In the genomic region with DNA sequence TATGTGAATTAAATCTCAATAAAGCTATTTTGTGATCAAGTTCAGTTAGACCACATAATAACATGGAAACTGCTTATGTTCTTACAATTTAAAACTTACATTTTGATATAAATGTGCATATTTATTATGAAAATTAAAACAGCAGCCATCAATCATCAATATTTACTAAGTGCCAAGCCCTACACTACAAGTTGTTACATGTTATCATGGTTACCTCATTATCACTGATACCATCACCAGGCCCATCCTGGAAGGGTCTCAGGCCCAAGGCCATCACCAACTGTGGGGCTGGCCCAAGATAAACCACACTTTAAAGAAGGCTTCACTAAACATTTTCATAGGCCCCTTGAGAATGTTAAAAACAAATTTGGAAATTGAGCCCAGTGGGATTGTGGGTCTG, we compare ENCODE assay signal across 31 cellular contexts. TPM values are rescaled to one million over a fixed set of nuclear protein-coding genes. Genes with fewer than 3 reads are reported as not detected.
DNase-seq lines count a peak whose midpoint lies in the region; ATAC-seq and TF ChIP-seq lines count a peak whose summit lies in the region.
"Had no signal": no experiment of that assay in that cellular context is flagged by ENCODE, and none has a peak within 500 bp of the region (broad histone marks: within the 10 kb centered on the region; RNA-seq: fewer than 3 reads in every experiment).

No MANE protein-coding gene starts in this region.

- CTCF ChIA-PET in OCI-LY7 (lab: Charles Lee; ENCODE audit: unreplicated experiment): interaction anchor here (1.2 kb wide), 1 partner anchor 38 kb away, joined by 3 read pairs; no protein-coding TSS in a partner anchor

- peak overlapping the region; percentile 69 for H3K27ac ChIP-seq in DOHH2 (ENCODE audit: low read depth, low read length)
- H3K27ac ChIP-seq in OCI-LY7 (ENCODE audit: low read depth, low read length, poor library complexity, severe bottlenecking): no peak overlapping the region
- H3K27ac ChIP-seq in upper lobe of left lung: peak overlapping the region in 2 of 4 donors; percentile 19 to 53
- no peak overlapping the region for H3K27ac ChIP-seq in brain microvascular endothelial cell
- H3K27ac ChIP-seq: breast epithelium, gastroesophageal sphincter, parathyroid adenoma, WERI-Rb-1 had no signal

- TF ChIP-seq CTCF in DOHH2 (IDR thresholded peaks at IDR 0.05; ENCODE audit: low read depth, low read length, poor library complexity, severe bottlenecking): no peak
- TF ChIP-seq CTCF in OCI-LY7 (conservative IDR thresholded peaks at IDR 0.05; ENCODE audit: low read length): no peak
- TF ChIP-seq CTCF in endothelial cell (IDR thresholded peaks at IDR 0.05; ENCODE audit: unreplicated experiment): no peak
- TF ChIP-seq CTCF in upper lobe of left lung (IDR thresholded peaks at IDR 0.05): no peak
- TF ChIP-seq CTCF in brain microvascular endothelial cell (IDR thresholded peaks at IDR 0.05; ENCODE audit: low read depth, low read length, missing control alignments): no peak

- H3K9me2 ChIP-seq in DOHH2 (replicated peaks; ENCODE audit: control insufficient read depth, low read length) (no peaks in the 10 kb centered on the region), OCI-LY7 (ENCODE audit: insufficient read depth, low read length) (no peaks in the 10 kb centered on the region)

- no peak for ATAC-seq in stimulated activated memory B cell treated with anti-CD40 and anti-IgM and Interleukin-4, amounts not matched to agents 10 μg/mL and 1 μg/mL and 100 μg/mL, for 72 hours
- no peak for ATAC-seq in upper lobe of left lung (ENCODE audit: low FRiP score in 2 of 2)
- ATAC-seq: gastroesophageal sphincter, left cardiac atrium, Panc1 had no signal

- no peaks in the 10 kb centered on the region for H3K9me3 Mint-ChIP-seq in endothelial cell (ENCODE audit: unreplicated experiment)
- peaks cover 4% of the 10 kb centered on the region for H3K9me3 Mint-ChIP-seq in stimulated activated memory B cell treated with anti-CD40 and anti-IgM and Interleukin-4, amounts not matched to agents 10 μg/mL and 1 μg/mL and 100 μg/mL, for 72 hours
- H3K9me3 Mint-ChIP-seq: activated T-helper 2 cell treated with anti-CD3 and anti-CD28 coated beads, Interferon-gamma antibody, Interleukin-2, Interleukin-4, amounts not matched to agents 10 μg/mL and 5 μg/mL and 100 μg/mL, durations not matched to agents 14 hours and 24 hours and 36 hours; neural crest cell had no signal

- no peaks in the 10 kb centered on the region for H3K27me3 ChIP-seq in DOHH2 (ENCODE audit: control insufficient read depth, low read length)
- H3K27me3 ChIP-seq in upper lobe of left lung: no peaks in the 10 kb centered on the region
- no peaks in the 10 kb centered on the region for H3K27me3 ChIP-seq in brain microvascular endothelial cell (replicated peaks)
- H3K27me3 ChIP-seq: breast epithelium, gastroesophageal sphincter, tibial nerve had no signal

- no peak for TF ChIP-seq POLR2A in upper lobe of left lung (IDR thresholded peaks at IDR 0.05)

- H3K36me3 Mint-ChIP-seq in endothelial cell (ENCODE audit: low read depth, unreplicated experiment): no peaks in the 10 kb centered on the region
- H3K36me3 Mint-ChIP-seq in stimulated activated memory B cell treated with anti-CD40 and anti-IgM and Interleukin-4, amounts not matched to agents 10 μg/mL and 1 μg/mL and 100 μg/mL, for 72 hours: peaks cover 21% of the 10 kb centered on the region

- H3K27ac Mint-ChIP-seq in endothelial cell (ENCODE audit: unreplicated experiment): peak overlapping the region; percentile 91
- H3K27ac Mint-ChIP-seq in stimulated activated memory B cell treated with anti-CD40 and anti-IgM and Interleukin-4, amounts not matched to agents 10 μg/mL and 1 μg/mL and 100 μg/mL, for 72 hours: no peak overlapping the region
- H3K27ac Mint-ChIP-seq: activated T-helper 2 cell treated with anti-CD3 and anti-CD28 coated beads, Interferon-gamma antibody, Interleukin-2, Interleukin-4, amounts not matched to agents 10 μg/mL and 5 μg/mL and 100 μg/mL, durations not matched to agents 14 hours and 24 hours and 36 hours had no signal

- TF ChIP-seq EP300 in upper lobe of left lung (IDR thresholded peaks at IDR 0.05): no peak

- BruUV-seq in OCI-LY7 (replicated peaks; lab: Mats Ljungman, UMichigan): no TSS peak

- DNase-seq in OCI-LY7 (ENCODE audit: low spot score) (no peak), endothelial cell (ENCODE audit: low spot score) (no peak), upper lobe of left lung (no peak), brain microvascular endothelial cell (no peak), HPDE6-E6E7 (ENCODE audit: extremely low spot score) (no peak), DMS53 (lab: John Stamatoyannopoulos, UW) (no peak)
- DNase-seq: activated CD4-positive, alpha-beta T cell treated with anti-CD3 and anti-CD28 coated beads for 48 hours; activated naive CD4-positive, alpha-beta T cell treated with anti-CD3 and anti-CD28 coated beads, Interleukin-2, amount 50 U/mL, for 16 hours; amygdala; C1 segment of cervical spinal cord; DMS79 treated with DMSO at 0.1 percent for 48 hours; GF-D8; left cardiac atrium; NCI-H1436; NCI-H2081; NCI-H526 treated with DMSO at 0.1 percent for 48 hours; NK-92 treated with Interleukin-12 subunit alpha and Interleukin-12 subunit beta, amount 100 ng/mL, for 24 hours; Right ventricle myocardium superior; stimulated activated CD4-positive, alpha-beta T cell treated with anti-CD3 and anti-CD28 coated beads, Interleukin-1b, Interleukin-23, amount 100 ng/mL, for 48 hours; T1000; WERI-Rb-1 had no signal

- H3K4me1 ChIP-seq in DOHH2 (ENCODE audit: control insufficient read depth, low read length) (peaks cover 93% of the 10 kb centered on the region), OCI-LY7 (ENCODE audit: insufficient read depth, low read length, poor library complexity, severe bottlenecking) (peaks cover 40% of the 10 kb centered on the region), upper lobe of left lung (peaks cover 30 to 62% (median 37%) of the 10 kb centered on the region in 4 donors)
- H3K4me1 ChIP-seq: breast epithelium had no signal

- intact Hi-C loops in OCI-LY7 (cut with micrococcal nuclease; ENCODE audit: unreplicated experiment): no loop called here

- H4K20me1 ChIP-seq in DOHH2 (ENCODE audit: control insufficient read depth, insufficient read depth, low read depth, low read length): peaks cover 20% of the 10 kb centered on the region
- H4K20me1 ChIP-seq in OCI-LY7 (ENCODE audit: insufficient read depth, low read length): peaks cover 30% of the 10 kb centered on the region

- H3K9me3 ChIP-seq in DOHH2 (ENCODE audit: control insufficient read depth, insufficient read depth, low read length) (no peaks in the 10 kb centered on the region), OCI-LY7 (ENCODE audit: low read length) (no peaks in the 10 kb centered on the region; the same call in 1 of the 2 replicates), upper lobe of left lung (no peaks in the 10 kb centered on the region)
- H3K9me3 ChIP-seq: breast epithelium, gastroesophageal sphincter, tibial nerve had no signal

- H3K4me3 Mint-ChIP-seq in endothelial cell (ENCODE audit: unreplicated experiment): no peak overlapping the region
- H3K4me3 Mint-ChIP-seq in stimulated activated memory B cell treated with anti-CD40 and anti-IgM and Interleukin-4, amounts not matched to agents 10 μg/mL and 1 μg/mL and 100 μg/mL, for 72 hours: peak overlapping the region; percentile 34
- H3K4me3 Mint-ChIP-seq: neural crest cell had no signal

- POLR2A ChIA-PET in OCI-LY7 (lab: Charles Lee): interaction anchor here (1.1 kb wide), 1 partner anchor 15 kb away, joined by 4 read pairs; no protein-coding TSS in a partner anchor

- H3K36me3 ChIP-seq in DOHH2 (ENCODE audit: control insufficient read depth, low read length) (peaks cover 8% of the 10 kb centered on the region), OCI-LY7 (ENCODE audit: insufficient read depth, low read length) (peaks cover 5% of the 10 kb centered on the region; the same call in 1 of the 2 replicates), upper lobe of left lung (no peaks in the 10 kb centered on the region), brain microvascular endothelial cell (replicated peaks) (no peaks in the 10 kb centered on the region)
- H3K36me3 ChIP-seq: breast epithelium, gastroesophageal sphincter, tibial nerve, WERI-Rb-1 had no signal

- peaks cover 100% of the 10 kb centered on the region for H3K79me2 ChIP-seq in DOHH2 (ENCODE audit: control insufficient read depth, low read length)
- H3K79me2 ChIP-seq in OCI-LY7 (ENCODE audit: insufficient read depth, low read depth, low read length): peaks cover 94% of the 10 kb centered on the region

- peaks cover 4% of the 10 kb centered on the region for H3K27me3 Mint-ChIP-seq in endothelial cell (ENCODE audit: unreplicated experiment)
- H3K27me3 Mint-ChIP-seq in stimulated activated memory B cell treated with anti-CD40 and anti-IgM and Interleukin-4, amounts not matched to agents 10 μg/mL and 1 μg/mL and 100 μg/mL, for 72 hours: no peaks in the 10 kb centered on the region

- H2AFZ ChIP-seq in OCI-LY7 (ENCODE audit: low read length): no peak overlapping the region
- H2AFZ ChIP-seq: parathyroid adenoma had no signal

- in situ Hi-C loops in brain microvascular endothelial cell (cut with HindIII; ENCODE audit: low pct_ligation_motif_present, low sequenced_read_pairs): no loop called here

- H3K4me2 ChIP-seq in DOHH2 (ENCODE audit: low read length) (peak overlapping the region; percentile 74), OCI-LY7 (ENCODE audit: low read length) (peak overlapping the region; percentile 58; the same call in 1 of the 2 replicates)
- H3K4me2 ChIP-seq: smooth muscle cell had no signal

- H3K4me3 ChIP-seq in DOHH2 (ENCODE audit: low read length) (peak overlapping the region; percentile 40), OCI-LY7 (ENCODE audit: low read depth, low read length, poor library complexity, severe bottlenecking) (no peak overlapping the region), upper lobe of left lung (no peak overlapping the region), brain microvascular endothelial cell (ENCODE audit: low read depth, low read length) (no peak overlapping the region)
- H3K4me3 ChIP-seq: breast epithelium, gastroesophageal sphincter, smooth muscle cell, tibial nerve had no signal

- H3F3A ChIP-seq in DOHH2 (ENCODE audit: control insufficient read depth, insufficient read depth): peaks cover 8% of the 10 kb centered on the region; the same call in 1 of the 2 replicates

- H3K4me1 Mint-ChIP-seq in endothelial cell (ENCODE audit: unreplicated experiment): peaks cover 27% of the 10 kb centered on the region
- H3K4me1 Mint-ChIP-seq in stimulated activated memory B cell treated with anti-CD40 and anti-IgM and Interleukin-4, amounts not matched to agents 10 μg/mL and 1 μg/mL and 100 μg/mL, for 72 hours: peaks cover 83% of the 10 kb centered on the region

RNA-seq across cellular contexts. Expression of a gene that starts 6.4 kb away (rescaled TPM):
- total RNA-seq in OCI-LY7 (2014; rRNA removed; shearing (Covaris generic)): 25.4 and 28.8 TPM in 2 replicates
- total RNA-seq in OCI-LY7 (2022) (64.2 and 65.7 TPM in 2 replicates), endothelial cell (ENCODE audit: unreplicated experiment) (73.3 TPM), upper lobe of left lung (100 to 1,000 TPM in 2 of 6 donors, 10 to 100 TPM in 4; 73.4 to 119 (median 91.3) TPM)
